In genomic region chr5:134458676-134459403, GRCh38 we compare ENCODE assay signal across 1 cellular context.
TF ChIP-seq lines count a peak whose summit lies in the region.

No MANE protein-coding gene starts in this region.

TF ChIP-seq in HepG2, 621 proteins besides CTCF, POLR2A, EP300 and RAD21 (continued from another document):
- TF ChIP-seq STAT6 (CRISPR knock-in tag; IDR thresholded peaks at IDR 0.05; ENCODE audit: borderline replicate concordance) (no peak), ZNF710 (CRISPR knock-in tag; IDR thresholded peaks at IDR 0.05; ENCODE audit: borderline replicate concordance) (no peak), ZNF616 (CRISPR knock-in tag; IDR thresholded peaks at IDR 0.05; ENCODE audit: low read depth) (no peak), ZNF775 (CRISPR knock-in tag; IDR thresholded peaks at IDR 0.05; ENCODE audit: borderline replicate concordance) (no peak), SUZ12 (IDR thresholded peaks at IDR 0.05; ENCODE audit: low read depth, low read length) (no peak), THAP9 (CRISPR knock-in tag; IDR thresholded peaks at IDR 0.05; ENCODE audit: borderline replicate concordance) (no peak), SRY (CRISPR knock-in tag; IDR thresholded peaks at IDR 0.05) (no peak), PCBP2 (optimal IDR thresholded peaks at IDR 0.05; ENCODE audit: low read depth, low read length, poor library complexity, severe bottlenecking) (no peak), SIX1 (CRISPR knock-in tag; IDR thresholded peaks at IDR 0.05; ENCODE audit: borderline replicate concordance) (no peak), ZBED4 (CRISPR knock-in tag; IDR thresholded peaks at IDR 0.05; ENCODE audit: borderline replicate concordance) (no peak), MAF1 (CRISPR knock-in tag; IDR thresholded peaks at IDR 0.05; ENCODE audit: borderline replicate concordance) (no peak), ZFY (CRISPR knock-in tag; IDR thresholded peaks at IDR 0.05) (no peak), U2AF2 (IDR thresholded peaks at IDR 0.05; ENCODE audit: low read depth, low read length) (no peak), CCAR2 (optimal IDR thresholded peaks at IDR 0.05; ENCODE audit: low read depth, low read length) (no peak), ZNF839 (CRISPR knock-in tag; IDR thresholded peaks at IDR 0.05; ENCODE audit: borderline replicate concordance) (no peak), GPN1 (CRISPR knock-in tag; IDR thresholded peaks at IDR 0.05; ENCODE audit: borderline replicate concordance) (no peak), FLYWCH1 (CRISPR knock-in tag; IDR thresholded peaks at IDR 0.05) (no peak), MNT (IDR thresholded peaks at IDR 0.05) (no peak)
TF ChIP-seq in HepG2: peak in this region for 0.
